Comparison of ENCODE assay signal across 13 cellular contexts in genomic region chr2:3399829-3400228, GRCh38. TPM values are rescaled to one million over a fixed set of nuclear protein-coding genes. Genes with fewer than 3 reads are reported as not detected.
DNase-seq lines count a peak whose midpoint lies in the region; ATAC-seq and TF ChIP-seq lines count a peak whose summit lies in the region.
"Had no signal": no experiment of that assay in that cellular context is flagged by ENCODE, and none has a peak within 500 bp of the region (broad histone marks: within the 10 kb centered on the region; RNA-seq: fewer than 3 reads in every experiment).

No MANE protein-coding gene starts in this region.

- no peak overlapping the region for H3K14ac ChIP-seq in neuronal stem cell (ENCODE audit: low read length)

- CTCF ChIA-PET in activated naive CD4-positive, alpha-beta T cell treated with anti-CD3 and anti-CD28 coated beads for 36 hours (lab: Charles Lee): no interaction called here

- H3K18ac ChIP-seq in neuronal stem cell (ENCODE audit: low read length): peak overlapping the region; percentile 77

- H3K4me3 Mint-ChIP-seq in activated naive CD4-positive, alpha-beta T cell treated with anti-CD3 and anti-CD28 coated beads for 36 hours: no peak overlapping the region

- peaks cover 7 to 29% of the 10 kb centered on the region in 2 donors for H3K4me1 ChIP-seq in adrenal gland (replicated peaks in 1 of 2)
- peaks cover 20% of the 10 kb centered on the region in 2 donors for H3K4me1 ChIP-seq in neuronal stem cell (ENCODE audit: control insufficient read depth in 2 of 2, insufficient read depth in 1 of 2, low read depth in 1 of 2, low read length in 2 of 2)
- H3K4me1 ChIP-seq in ascending aorta: no peaks in the 10 kb centered on the region

- no peak overlapping the region for H3K27ac Mint-ChIP-seq in activated naive CD4-positive, alpha-beta T cell treated with anti-CD3 and anti-CD28 coated beads for 36 hours
- H3K27ac Mint-ChIP-seq: activated naive CD4-positive, alpha-beta T cell treated with anti-CD3 and anti-CD28 coated beads, Interleukin-2, amount 50 U/mL, for 72 hours had no signal

- peak in 1 of 2 donors; percentile 28 for TF ChIP-seq POLR2A in adrenal gland (IDR thresholded peaks at IDR 0.05)

- TF ChIP-seq CTCF in adrenal gland (IDR thresholded peaks at IDR 0.05): no peak
- no peak for TF ChIP-seq CTCF in ascending aorta (IDR thresholded peaks at IDR 0.05)

- peak overlapping the region; percentile 56 for H3K9ac ChIP-seq in neuronal stem cell (ENCODE audit: low read depth, low read length, poor library complexity)

- no peak overlapping the region for H3K4me3 ChIP-seq in adrenal gland
- no peak overlapping the region for H3K4me3 ChIP-seq in neuronal stem cell (ENCODE audit: low read length in 2 of 2)
- H3K4me3 ChIP-seq in ascending aorta: no peak overlapping the region
- H3K4me3 ChIP-seq: spleen had no signal

- H2AK5ac ChIP-seq in neuronal stem cell (ENCODE audit: low read depth, low read length): no peak overlapping the region

- H3K36me3 Mint-ChIP-seq in activated naive CD4-positive, alpha-beta T cell treated with anti-CD3 and anti-CD28 coated beads for 36 hours (ENCODE audit: low read depth): peaks cover 53% of the 10 kb centered on the region

- no peak overlapping the region for H2BK15ac ChIP-seq in neuronal stem cell (ENCODE audit: low read length)

- WGBS in adrenal gland, 4 donors: 31 to 50% (median 35%) methylated on average over 8 to 9 of the region's 9 CpGs
- no CpG with 5 or more reads among the region's 9 CpGs for WGBS in neuronal stem cell (ENCODE audit: extremely low coverage in 2 of 2, insufficient read length in 2 of 2, insufficient replicate concordance in 1 of 2), 2 donors

- peak; percentile 97 for ATAC-seq in left ventricle myocardium superior
- ATAC-seq: activated naive CD4-positive, alpha-beta T cell treated with anti-CD3 and anti-CD28 coated beads, Interleukin-2, amount 50 U/mL, for 72 hours had no signal

- H2BK5ac ChIP-seq in neuronal stem cell (ENCODE audit: low read length): no peak overlapping the region

- peak overlapping the region; percentile 17 for H2BK12ac ChIP-seq in neuronal stem cell (ENCODE audit: low read length)

- H3K9me3 Mint-ChIP-seq in activated naive CD4-positive, alpha-beta T cell treated with anti-CD3 and anti-CD28 coated beads for 36 hours: peaks cover 16% of the 10 kb centered on the region

- intact Hi-C loops in adrenal gland (cut with DNase I): no loop called here
- intact Hi-C loops in left ventricle myocardium superior (cut with micrococcal nuclease): no loop called here
- intact Hi-C loops in ascending aorta (cut with DNase I): no loop called here
- intact Hi-C loops in activated naive CD4-positive, alpha-beta T cell treated with anti-CD3 and anti-CD28 coated beads for 36 hours (cut with micrococcal nuclease): no loop called here

- H3K27me3 ChIP-seq in adrenal gland (no peaks in the 10 kb centered on the region), neuronal stem cell (ENCODE audit: control insufficient read depth in 3 of 3, insufficient read depth in 3 of 3, low read depth in 1 of 3, low read length in 3 of 3) (no peaks in the 10 kb centered on the region), ascending aorta (no peaks in the 10 kb centered on the region)
- H3K27me3 ChIP-seq: spleen had no signal

- H3K4me2 ChIP-seq in neuronal stem cell (ENCODE audit: insufficient read depth, low read length, poor library complexity, severe bottlenecking): peak overlapping the region; percentile 15

- peak overlapping the region; percentile 83 for H2AFZ ChIP-seq in neuronal stem cell (ENCODE audit: low read length)

- H3K79me1 ChIP-seq in neuronal stem cell (ENCODE audit: low read depth, low read length): peaks cover 3% of the 10 kb centered on the region

- peak overlapping the region; percentile 61 for H3K23ac ChIP-seq in neuronal stem cell (ENCODE audit: low read depth, low read length, poor library complexity)

- peaks cover 11% of the 10 kb centered on the region for H3K4me1 Mint-ChIP-seq in activated naive CD4-positive, alpha-beta T cell treated with anti-CD3 and anti-CD28 coated beads for 36 hours (ENCODE audit: low read depth)

- no peak overlapping the region for H4K8ac ChIP-seq in neuronal stem cell (ENCODE audit: low read depth, low read length)

- H4K91ac ChIP-seq in neuronal stem cell (ENCODE audit: low read depth, low read length, poor library complexity): no peak overlapping the region

- H3K36me3 ChIP-seq in adrenal gland (replicated peaks in 1 of 2): peaks cover 0 to 24% of the 10 kb centered on the region in 2 donors
- H3K36me3 ChIP-seq in neuronal stem cell (replicated peaks in 1 of 2; ENCODE audit: control insufficient read depth in 2 of 2, insufficient read depth in 2 of 2, low read length in 2 of 2): peaks cover 7 to 70% of the 10 kb centered on the region in 2 donors
- H3K36me3 ChIP-seq in ascending aorta: peaks cover 22 to 55% of the 10 kb centered on the region in 2 donors

- DNase-seq in AG08395 (ENCODE audit: low spot score) (peak; percentile 37), adrenal gland (peak; percentile 56 to 83 (median 69)), left ventricle myocardium superior (peak; percentile 83), neuronal stem cell (ENCODE audit: low spot score) (no peak), ascending aorta (ENCODE audit: low spot score in 2 of 2) (no peak), amniotic stem cell (lab: John Stamatoyannopoulos, UW) (no peak)
- DNase-seq in activated naive CD4-positive, alpha-beta T cell treated with anti-CD3 and anti-CD28 coated beads for 36 hours: no peak
- no peak for DNase-seq in stimulated activated naive CD4-positive, alpha-beta T cell (lab: John Stamatoyannopoulos, UW)
- DNase-seq: ACHN, MM.1S, NCI-H446 treated with DMSO at 0.1 percent for 48 hours, spleen had no signal

- H3K9me3 ChIP-seq in adrenal gland (replicated peaks in 1 of 3) (peaks cover 0 to 18% (median 8%) of the 10 kb centered on the region in 3 donors), neuronal stem cell (replicated peaks in 1 of 2; ENCODE audit: control insufficient read depth in 2 of 2, insufficient read depth in 1 of 2, low read depth in 1 of 2, low read length in 2 of 2) (peaks cover 4 to 24% of the 10 kb centered on the region in 2 donors), ascending aorta (peaks cover 3 to 24% of the 10 kb centered on the region in 2 donors)

- peak overlapping the region in 2 of 5 donors; percentile 19 to 32 for H3K27ac ChIP-seq in adrenal gland
- no peak overlapping the region for H3K27ac ChIP-seq in neuronal stem cell (replicated peaks; ENCODE audit: low read length)
- no peak overlapping the region for H3K27ac ChIP-seq in ascending aorta
- H3K27ac ChIP-seq: spleen had no signal

- no peak overlapping the region for H3K4ac ChIP-seq in neuronal stem cell (ENCODE audit: low read length)

- H2BK120ac ChIP-seq in neuronal stem cell (ENCODE audit: low read depth, low read length): no peak overlapping the region

- H3K27me3 Mint-ChIP-seq in activated naive CD4-positive, alpha-beta T cell treated with anti-CD3 and anti-CD28 coated beads for 36 hours (ENCODE audit: low read depth): no peaks in the 10 kb centered on the region

RNA-seq across cellular contexts. Expression of gene TRAPPC12, which starts 20.3 kb away (rescaled TPM):
- total RNA-seq in adrenal gland (100 to 1,000 TPM in 4 of 8 donors, 10 to 100 TPM in 4; 76.5 to 148 (median 99.5) TPM), left ventricle myocardium superior (105 TPM), ascending aorta (94.0 TPM)
- polyA plus RNA-seq in adrenal gland: 100 to 1,000 TPM in 2 of 3 donors, 10 to 100 TPM in 1; 70.1 to 334 (median 254) TPM
- 37.6 TPM for polyA plus RNA-seq in neuronal stem cell (2013, experiment 1 of 2)
- polyA plus RNA-seq in neuronal stem cell (2013, experiment 2 of 2): 41.5 TPM
- total RNA-seq in activated naive CD4-positive, alpha-beta T cell treated with anti-CD3 and anti-CD28 coated beads for 36 hours: 10 to 100 TPM; 44.3 to 45.8 TPM

RNA-seq across cellular contexts. Expression of gene EIPR1, which starts 22.2 kb away (rescaled TPM):
- 10 to 100 TPM; 20.1 to 37.3 (median 28.5) TPM for total RNA-seq in adrenal gland
- 10 to 100 TPM; 10.3 to 33.5 (median 11.5) TPM for polyA plus RNA-seq in adrenal gland
- 9.6 TPM for total RNA-seq in left ventricle myocardium superior
- 29.0 TPM for polyA plus RNA-seq in neuronal stem cell (2013, experiment 1 of 2)
- 26.5 TPM for polyA plus RNA-seq in neuronal stem cell (2013, experiment 2 of 2)
- 14.5 TPM for total RNA-seq in ascending aorta
- total RNA-seq in activated naive CD4-positive, alpha-beta T cell treated with anti-CD3 and anti-CD28 coated beads for 36 hours: 10 to 100 TPM; 33.6 to 35.1 TPM

Comparison
In these comparisons a context has a peak if more than half of its experiments do, and no peak if none do; other contexts are left out.
1. DNase-seq: peak in AG08395 (single experiment), adrenal gland (7 of 7) and left ventricle myocardium superior (single experiment); none in neuronal stem cell (single experiment), ascending aorta (0 of 2), activated naive CD4-positive, alpha-beta T cell treated with anti-CD3 and anti-CD28 coated beads for 36 hours (single experiment), stimulated activated naive CD4-positive, alpha-beta T cell (0 of 6) and amniotic stem cell (single experiment).